In the genomic region with DNA sequence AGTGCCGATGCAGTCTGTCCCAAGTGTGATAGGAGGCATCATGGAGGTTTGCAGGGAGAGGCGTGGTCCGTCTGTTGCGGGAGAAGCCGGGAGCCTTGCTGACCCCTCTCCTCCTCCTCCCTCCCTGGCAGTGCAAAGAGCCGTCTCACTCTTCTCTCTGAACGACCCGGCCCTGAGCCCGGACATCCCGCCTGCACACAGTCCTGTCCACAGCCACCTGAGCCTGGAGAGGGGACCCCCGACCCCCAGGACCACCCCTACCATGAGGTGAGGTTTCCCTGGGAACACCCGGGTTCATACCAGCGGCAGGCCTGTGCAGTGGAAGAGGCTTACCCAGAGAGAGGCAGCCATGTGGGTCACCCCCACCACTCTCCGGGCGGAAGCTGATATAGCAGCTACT, we compare ENCODE assay signal across 28 cellular contexts. TPM values are rescaled to one million over a fixed set of nuclear protein-coding genes. Genes with fewer than 3 reads are reported as not detected.
"Had no signal": no experiment of that assay in that cellular context is flagged by ENCODE, and none has a peak within 500 bp of the region (broad histone marks: within the 10 kb centered on the region; RNA-seq: fewer than 3 reads in every experiment).

No MANE protein-coding gene starts in this region.

- ATAC-seq: activated CD8-positive, alpha-beta T cell treated with anti-CD3 and anti-CD28 coated beads for 36 hours; activated naive CD4-positive, alpha-beta T cell treated with anti-CD3 and anti-CD28 coated beads, Interleukin-2, amount 50 U/mL, for 72 hours; activated T-cell treated with anti-CD3 and anti-CD28 coated beads, Interleukin-2, amount 50 U/mL, for 4 hours; body of pancreas; Panc1 had no signal

- H3K4me3 Mint-ChIP-seq: activated CD4-positive, alpha-beta T cell treated with anti-CD3 and anti-CD28 coated beads, Interleukin-2, amount 10 ng/mL, durations not matched to agents 24 days and 14 days; activated CD8-positive, alpha-beta T cell treated with anti-CD3 and anti-CD28 coated beads for 36 hours; activated naive CD4-positive, alpha-beta T cell treated with anti-CD3 and anti-CD28 coated beads for 36 hours; activated T-cell treated with anti-CD3 and anti-CD28 coated beads, Interleukin-2, amount 50 U/mL, for 4 hours; activated T-helper 1 cell treated with anti-CD3 and anti-CD28 coated beads, Interleukin-12 subunit alpha, Interleukin-12 subunit beta, Interleukin-2, Interleukin-4 antibody, amounts not matched to agents 30 ng/mL and 10 ng/mL and 1 ng/mL, durations not matched to agents 14 hours and 24 hours and 36 hours had no signal

- H3K4me1 Mint-ChIP-seq: activated CD4-positive, alpha-beta T cell treated with anti-CD3 and anti-CD28 coated beads, Interleukin-2, amount 10 ng/mL, durations not matched to agents 24 days and 14 days had no signal

- DNase-seq: activated CD4-positive, alpha-beta T cell treated with anti-CD3 and anti-CD28 coated beads, Interleukin-2, amount 10 ng/mL, durations not matched to agents 24 days and 14 days; activated CD4-positive, alpha-beta T cell treated with anti-CD3 and anti-CD28 coated beads, Interleukin-2, amount 50 U/mL, for 4 hours; activated CD8-positive, alpha-beta T cell treated with anti-CD3 and anti-CD28 coated beads for 36 hours; activated gamma-delta T cell treated with Interleukin-2 at 50 U/mL for 16 hours; activated naive CD4-positive, alpha-beta T cell treated with anti-CD3 and anti-CD28 coated beads for 36 hours; activated T-cell treated with anti-CD3 and anti-CD28 coated beads, Interleukin-2, amount 50 U/mL, for 4 hours; adrenal gland; body of pancreas; Karpas-422; KBM-7; NCI-H1105 treated with DMSO at 0.1 percent for 48 hours; NCI-H1436; NCI-H1694; NCI-H1930; NCI-H345; NCI-H524 treated with DMSO at 0.1 percent for 48 hours; SHP77; SJCRH30; T1000; WERI-Rb-1 had no signal

- H3K9me3 ChIP-seq: adrenal gland, body of pancreas, breast epithelium, SJCRH30 had no signal

- H3K27ac Mint-ChIP-seq: activated CD4-positive, alpha-beta T cell treated with anti-CD3 and anti-CD28 coated beads, Interleukin-2, amount 10 ng/mL, durations not matched to agents 24 days and 14 days; activated CD8-positive, alpha-beta T cell treated with anti-CD3 and anti-CD28 coated beads for 36 hours; activated naive CD4-positive, alpha-beta T cell treated with anti-CD3 and anti-CD28 coated beads for 36 hours; activated naive CD4-positive, alpha-beta T cell treated with anti-CD3 and anti-CD28 coated beads, Interleukin-2, amount 50 U/mL, for 72 hours; activated T-helper 1 cell treated with anti-CD3 and anti-CD28 coated beads, Interleukin-12 subunit alpha, Interleukin-12 subunit beta, Interleukin-2, Interleukin-4 antibody, amounts not matched to agents 30 ng/mL and 10 ng/mL and 1 ng/mL, durations not matched to agents 14 hours and 24 hours and 36 hours had no signal

- H3K27me3 ChIP-seq: adrenal gland, body of pancreas, breast epithelium, SJCRH30 had no signal

- H3K27ac ChIP-seq: adrenal gland, body of pancreas, breast epithelium, SJCRH30, SK-N-MC, WERI-Rb-1 had no signal

- H3K4me1 ChIP-seq: adrenal gland, body of pancreas, breast epithelium, SJCRH30 had no signal

- H3K9me3 Mint-ChIP-seq: activated CD4-positive, alpha-beta T cell treated with anti-CD3 and anti-CD28 coated beads, Interleukin-2, amount 10 ng/mL, durations not matched to agents 24 days and 14 days; activated CD8-positive, alpha-beta T cell treated with anti-CD3 and anti-CD28 coated beads for 36 hours; activated naive CD4-positive, alpha-beta T cell treated with anti-CD3 and anti-CD28 coated beads for 36 hours; activated naive CD4-positive, alpha-beta T cell treated with anti-CD3 and anti-CD28 coated beads, Interleukin-2, amount 50 U/mL, for 72 hours; activated T-cell treated with anti-CD3 and anti-CD28 coated beads, Interleukin-2, amount 50 U/mL, for 4 hours; activated T-helper 1 cell treated with anti-CD3 and anti-CD28 coated beads, Interleukin-12 subunit alpha, Interleukin-12 subunit beta, Interleukin-2, Interleukin-4 antibody, amounts not matched to agents 30 ng/mL and 10 ng/mL and 1 ng/mL, durations not matched to agents 14 hours and 24 hours and 36 hours had no signal

- H3K27me3 Mint-ChIP-seq: activated CD4-positive, alpha-beta T cell treated with anti-CD3 and anti-CD28 coated beads, Interleukin-2, amount 10 ng/mL, durations not matched to agents 24 days and 14 days; activated CD8-positive, alpha-beta T cell treated with anti-CD3 and anti-CD28 coated beads for 36 hours had no signal

RNA-seq across cellular contexts. Expression of a gene that starts 22.3 kb away (rescaled TPM):
- total RNA-seq: body of pancreas, breast epithelium had no signal

RNA-seq across cellular contexts. Expression of a gene that starts 54.4 kb away (rescaled TPM):
- total RNA-seq: activated naive CD4-positive, alpha-beta T cell treated with anti-CD3 and anti-CD28 coated beads for 36 hours; MCF 10A; NCI-H460; RPMI7951 had no signal
